ENCODE assay signal across 8 cellular contexts in the genomic region with DNA sequence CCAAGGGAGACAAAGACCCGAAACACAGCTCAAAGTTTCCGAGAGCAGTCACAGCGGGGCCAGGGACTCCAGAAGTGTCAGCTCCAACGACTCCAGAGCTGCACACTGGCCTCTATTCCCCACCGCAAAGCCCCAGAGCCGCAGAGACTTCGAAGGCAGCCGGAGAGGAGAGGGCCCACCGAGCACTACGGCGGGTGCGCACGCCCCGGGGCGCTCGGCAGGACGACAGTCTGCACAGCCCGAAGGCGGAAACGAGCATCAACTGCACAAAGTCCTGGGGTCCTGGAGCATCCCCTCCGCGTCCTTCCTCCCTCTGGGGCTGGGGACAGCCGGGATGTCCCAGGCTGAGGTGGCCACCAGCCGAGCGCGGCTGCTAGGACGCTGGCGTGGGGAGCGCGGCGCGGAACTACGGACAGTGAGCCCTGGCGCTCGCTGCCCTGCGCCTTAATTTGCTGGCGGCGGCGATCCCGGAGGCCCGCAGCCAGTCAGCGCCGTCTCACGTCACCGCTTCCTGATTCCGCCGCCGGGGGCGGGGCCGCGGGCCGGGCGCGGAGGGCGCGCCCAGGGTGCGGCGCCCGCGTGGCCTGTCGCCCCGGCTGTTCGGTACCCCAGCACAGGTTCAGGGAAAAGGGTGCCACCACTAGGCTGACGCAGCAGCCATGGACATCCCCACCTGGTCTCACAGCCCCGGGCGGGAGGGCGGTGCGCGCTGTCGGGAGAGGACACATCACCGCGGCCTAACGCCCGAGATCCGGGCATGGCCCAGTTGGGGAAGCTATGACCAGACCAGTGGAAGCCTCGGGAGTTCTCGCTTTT. TPM values are rescaled to one million over a fixed set of nuclear protein-coding genes. Genes with fewer than 3 reads are reported as not detected.
DNase-seq lines count a peak whose midpoint lies in the region; ATAC-seq and TF ChIP-seq lines count a peak whose summit lies in the region.

A gene with protein sequence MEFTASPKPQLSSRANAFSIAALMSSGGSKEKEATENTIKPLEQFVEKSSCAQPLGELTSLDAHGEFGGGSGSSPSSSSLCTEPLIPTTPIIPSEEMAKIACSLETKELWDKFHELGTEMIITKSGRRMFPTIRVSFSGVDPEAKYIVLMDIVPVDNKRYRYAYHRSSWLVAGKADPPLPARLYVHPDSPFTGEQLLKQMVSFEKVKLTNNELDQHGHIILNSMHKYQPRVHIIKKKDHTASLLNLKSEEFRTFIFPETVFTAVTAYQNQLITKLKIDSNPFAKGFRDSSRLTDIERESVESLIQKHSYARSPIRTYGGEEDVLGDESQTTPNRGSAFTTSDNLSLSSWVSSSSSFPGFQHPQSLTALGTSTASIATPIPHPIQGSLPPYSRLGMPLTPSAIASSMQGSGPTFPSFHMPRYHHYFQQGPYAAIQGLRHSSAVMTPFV (minus strand): TSS at position 421 of the 816 bp plus-strand sequence. CDS start 480 bp downstream, outside the sequence.

- 1% methylated on average over 77 of the region's 77 CpGs for WGBS in right cardiac atrium

- no peaks in the 10 kb centered on the region for H3K79me2 ChIP-seq in PC-3 (ENCODE audit: low read length)
- no peaks in the 10 kb centered on the region for H3K79me2 ChIP-seq in Karpas-422 (ENCODE audit: low read length)

- H3K27me3 ChIP-seq in right cardiac atrium (ENCODE audit: control insufficient read depth, insufficient read depth) (no peaks in the 10 kb centered on the region), PC-3 (ENCODE audit: low read length) (peaks cover 30% of the 10 kb centered on the region), Karpas-422 (ENCODE audit: low read length) (no peaks in the 10 kb centered on the region)

- H3K9ac ChIP-seq in PC-3 (ENCODE audit: low read length) (no peak within 1 kb of the TSS), Karpas-422 (ENCODE audit: low read length) (no peak within 1 kb of the TSS)

- CTCF ChIA-PET in PC-3 (lab: Charles Lee) = no interaction called here

- no TSS peak for BruUV-seq in PC-3 (replicated peaks; lab: Mats Ljungman, UMichigan)

- intact Hi-C loops in right cardiac atrium (cut with DNase I) (loop anchor here in 2 of 4 donors (10.0 kb wide), 2 partner anchors 131 to 171 kb away; no protein-coding TSS in a partner anchor), sciatic nerve (cut with DNase I) (no loop called here), PC-3 (cut with micrococcal nuclease) (no loop called here)

- H3K4me3 ChIP-seq in right cardiac atrium (ENCODE audit: low read length) (peak within 1 kb of the TSS; percentile 89), PC-3 (ENCODE audit: low read length) (no peak within 1 kb of the TSS), Karpas-422 (ENCODE audit: low read length) (no peak within 1 kb of the TSS)

- H2AFZ ChIP-seq in PC-3 (ENCODE audit: low read length) (no peak within 1 kb of the TSS), Karpas-422 (ENCODE audit: low read length) (no peak within 1 kb of the TSS)

- no peaks in the 10 kb centered on the region for H3K4me1 ChIP-seq in right cardiac atrium (ENCODE audit: control insufficient read depth, insufficient read depth, low read length)
- H3K4me1 ChIP-seq in PC-3 (ENCODE audit: insufficient read depth, low read length) = peaks cover 8% of the 10 kb centered on the region; the same call in 1 of the 2 replicates
- no peaks in the 10 kb centered on the region for H3K4me1 ChIP-seq in Karpas-422 (ENCODE audit: low read length)

- DNase-seq in EH (ENCODE audit: low read depth) = peak; percentile 50
- peak; percentile 38 for DNase-seq in HS-5 (ENCODE audit: low read depth)
- peak; percentile 51 to 62 for DNase-seq in activated T-cell treated with anti-CD3 and anti-CD28 coated beads, Interleukin-2, amount 50 U/mL, for 48 hours
- DNase-seq in right cardiac atrium = peak; percentile 88 to 96 (median 94)
- DNase-seq in sciatic nerve (ENCODE audit: low spot score) = no peak
- no peak for DNase-seq in PC-3
- no peak for DNase-seq in Karpas-422

- H3K9me3 ChIP-seq in right cardiac atrium (ENCODE audit: control insufficient read depth, low read length) = no peaks in the 10 kb centered on the region
- H3K9me3 ChIP-seq in PC-3 (ENCODE audit: low read length) = no peaks in the 10 kb centered on the region
- no peaks in the 10 kb centered on the region for H3K9me3 ChIP-seq in Karpas-422 (ENCODE audit: low read length)

- H4K20me1 ChIP-seq in PC-3 (ENCODE audit: low read length) (no peaks in the 10 kb centered on the region), Karpas-422 (ENCODE audit: insufficient read depth, low read depth, low read length) (no peaks in the 10 kb centered on the region)

- no peaks in the 10 kb centered on the region for H3K9me2 ChIP-seq in PC-3 (replicated peaks; ENCODE audit: low read length)
- H3K9me2 ChIP-seq in Karpas-422 (replicated peaks; ENCODE audit: insufficient read depth, low read length) = no peaks in the 10 kb centered on the region

- no peak within 1 kb of the TSS for H3K4me2 ChIP-seq in PC-3 (ENCODE audit: low read length)
- H3K4me2 ChIP-seq in Karpas-422 (ENCODE audit: low read depth, low read length, poor library complexity, severe bottlenecking) = no peak within 1 kb of the TSS

- POLR2A ChIA-PET in PC-3 (lab: Charles Lee; ENCODE audit: unreplicated experiment) = no interaction called here

- ATAC-seq in right cardiac atrium (peak; percentile 85), sciatic nerve (peak; percentile 45), PC-3 (no peak), GM21528 (IDR thresholded peaks at IDR 0.05; ENCODE audit: low FRiP score, unreplicated experiment) (no peak)

- H3K27ac ChIP-seq in right cardiac atrium (ENCODE audit: low read length) (peak within 1 kb of the TSS; percentile 82), PC-3 (ENCODE audit: low read length) (no peak within 1 kb of the TSS), Karpas-422 (ENCODE audit: low read length) (no peak within 1 kb of the TSS)

- no peak for TF ChIP-seq CTCF in PC-3 (conservative IDR thresholded peaks at IDR 0.05; ENCODE audit: low read depth, low read length)

- no peaks in the 10 kb centered on the region for H3F3A ChIP-seq in PC-3 (ENCODE audit: low read length, unreplicated experiment)

- H3K36me3 ChIP-seq in PC-3 (ENCODE audit: low read depth, low read length) (no peaks in the 10 kb centered on the region), Karpas-422 (ENCODE audit: insufficient read depth, low read length) (no peaks in the 10 kb centered on the region)

RNA-seq across cellular contexts. Expression of the gene that starts here (rescaled TPM):
- total RNA-seq in right cardiac atrium = 100 to 1,000 TPM; 180 to 254 (median 236) TPM
- 14.8 TPM for polyA plus RNA-seq in right cardiac atrium
- not detected for total RNA-seq in sciatic nerve
- total RNA-seq in PC-3 (2014; rRNA removed) = 0.47 and 1.1 TPM in 2 replicates
- total RNA-seq in Karpas-422 (2014; rRNA removed; shearing (Covaris generic); ENCODE audit: low replicate concordance) = not detected in 2 replicates

Comparison
In these comparisons a context has a peak if more than half of its experiments do, and no peak if none do; other contexts are left out.
1. RNA of the gene that starts here (total RNA-seq): 180 to 254 TPM in right cardiac atrium; 0.47 to 1.1 TPM in PC-3, not detected in sciatic nerve (single experiment) and not detected in Karpas-422; every median in the first group is over 10 times any median in the second.
2. Peak in ATAC-seq in sciatic nerve; RNA of the gene not detected or under 1 TPM.
3. DNase-seq: peak in EH (single experiment), HS-5 (single experiment), activated T-cell treated with anti-CD3 and anti-CD28 coated beads, Interleukin-2, amount 50 U/mL, for 48 hours (2 of 2) and right cardiac atrium (3 of 3); none in sciatic nerve (single experiment), PC-3 (single experiment) and Karpas-422 (single experiment).
4. ATAC-seq: peak in right cardiac atrium (2 of 2); none in PC-3 (single experiment) and GM21528 (single experiment).